27 cellular contexts compared by ENCODE assay signal in the genomic region with DNA sequence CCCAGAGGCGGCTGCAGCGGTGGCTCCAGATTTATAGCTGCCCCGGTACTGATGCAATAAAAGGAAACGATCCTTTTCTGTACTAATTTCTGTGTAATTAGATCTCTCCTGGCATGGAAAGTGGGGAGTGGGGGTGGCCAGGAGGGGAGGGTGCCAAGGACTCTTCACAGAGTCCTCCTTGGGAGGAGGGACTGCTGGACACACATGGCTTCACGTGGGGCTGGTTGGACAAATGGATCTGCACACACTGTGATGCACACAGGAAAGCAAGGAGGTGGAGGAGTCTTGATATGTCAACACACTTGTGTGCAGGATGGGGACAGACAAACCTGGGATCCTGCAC. TPM values are rescaled to one million over a fixed set of nuclear protein-coding genes. Genes with fewer than 3 reads are reported as not detected.
"Had no signal": no experiment of that assay in that cellular context is flagged by ENCODE, and none has a peak within 500 bp of the region (broad histone marks: within the 10 kb centered on the region; RNA-seq: fewer than 3 reads in every experiment).

No MANE protein-coding gene starts in this region.

- H3K27ac ChIP-seq: colonic mucosa, epithelial cell of prostate, gastrocnemius medialis, left lung, ovary, psoas muscle, sigmoid colon, testis, tibial artery, upper lobe of left lung had no signal

- H3K4me3 ChIP-seq: colonic mucosa, gastrocnemius medialis, left lung, ovary, psoas muscle, sigmoid colon, testis, tibial artery, upper lobe of left lung had no signal

- H3K9me3 Mint-ChIP-seq: endodermal cell; naive thymus-derived CD4-positive, alpha-beta T cell; nephron; stimulated activated effector memory CD8-positive, alpha-beta T cell treated with anti-CD3 and anti-CD28 coated beads, Interleukin-12 subunit alpha, Interleukin-12 subunit beta, amount 100 ng/mL, for 72 hours had no signal

- H3K27ac Mint-ChIP-seq: dendritic cell treated with granulocyte-macrophage colony-stimulating factor and Interleukin-4, amounts not matched to agents 40 ng/mL and 50 ng/mL, for 4 days; endodermal cell; naive thymus-derived CD4-positive, alpha-beta T cell; stimulated activated effector memory CD8-positive, alpha-beta T cell treated with anti-CD3 and anti-CD28 coated beads, Interleukin-12 subunit alpha, Interleukin-12 subunit beta, amount 100 ng/mL, for 72 hours had no signal

- DNase-seq: colonic mucosa; effector CD8-positive, alpha-beta T cell; endodermal cell; foreskin fibroblast; gastrocnemius medialis; head of caudate nucleus; left lung; mesendoderm; midbrain; naive thymus-derived CD4-positive, alpha-beta T cell; occipital lobe; ovary; psoas muscle; right cardiac atrium; sigmoid colon; stimulated activated CD4-positive, alpha-beta T cell treated with anti-CD3 and anti-CD28 coated beads, Interleukin-2, amount 100 ng/mL, for 24 hours; stimulated activated CD4-positive, alpha-beta T cell treated with anti-CD3 and anti-CD28 coated beads, Interleukin-4, amount 100 ng/mL, for 24 hours; stimulated activated naive CD4-positive, alpha-beta T cell treated with Interleukin-2 at 50 U/mL for 16 hours; substantia nigra; testis; tibial artery; upper lobe of left lung had no signal

- H3K36me3 ChIP-seq: colonic mucosa, gastrocnemius medialis, left lung, ovary, sigmoid colon, tibial artery, upper lobe of left lung had no signal

- H3K4me3 Mint-ChIP-seq: dendritic cell treated with granulocyte-macrophage colony-stimulating factor and Interleukin-4, amounts not matched to agents 40 ng/mL and 50 ng/mL, for 4 days; endodermal cell; naive thymus-derived CD4-positive, alpha-beta T cell; nephron; stimulated activated effector memory CD8-positive, alpha-beta T cell treated with anti-CD3 and anti-CD28 coated beads, Interleukin-12 subunit alpha, Interleukin-12 subunit beta, amount 100 ng/mL, for 72 hours had no signal

- H3K9me3 ChIP-seq: colonic mucosa, gastrocnemius medialis, left lung, ovary, psoas muscle, sigmoid colon, testis, tibial artery, upper lobe of left lung had no signal

- H3K36me3 Mint-ChIP-seq: stimulated activated effector memory CD8-positive, alpha-beta T cell treated with anti-CD3 and anti-CD28 coated beads, Interleukin-12 subunit alpha, Interleukin-12 subunit beta, amount 100 ng/mL, for 72 hours had no signal

- H3K27me3 ChIP-seq: ovary, testis had no signal

RNA-seq across cellular contexts. Expression of a gene that starts 52.1 kb away (rescaled TPM):
- polyA plus RNA-seq: keratinocyte; naive thymus-derived CD4-positive, alpha-beta T cell; ovary; psoas muscle; sigmoid colon had no signal
